Comparison of ENCODE assay signal across 14 cellular contexts in genomic region chrX:11470231-11470630, GRCh38.
A peak's percentile ranks its signal among the peaks of the same experiment; 100 is the strongest.
DNase-seq lines count a peak whose midpoint lies in the region; ATAC-seq, FAIRE-seq and TF ChIP-seq lines count a peak whose summit lies in the region.
"Had no signal": no experiment of that assay in that cellular context is flagged by ENCODE, and none has a peak within 500 bp of the region (broad histone marks: within the 10 kb centered on the region; RNA-seq: fewer than 3 reads in every experiment).

No MANE protein-coding gene starts in this region.

- TF ChIP-seq CTCF in A549 (IDR thresholded peaks at IDR 0.05) (no peak), bronchial epithelial cell (IDR thresholded peaks at IDR 0.05; ENCODE audit: insufficient read depth, low read length, severe bottlenecking) (no peak), lower lobe of right lung (IDR thresholded peaks at IDR 0.05) (no peak), H9 (conservative IDR thresholded peaks at IDR 0.05) (no peak)

- peaks cover 2% of the 10 kb centered on the region for H3K27me3 Mint-ChIP-seq in H9 (ENCODE audit: low read depth)
- H3K27me3 Mint-ChIP-seq: CD4-positive, alpha-beta memory T cell had no signal

- H3K56ac ChIP-seq in H9 (ENCODE audit: insufficient read length, low read depth, low read length): no peak overlapping the region

- no peak overlapping the region for H3K18ac ChIP-seq in H9 (ENCODE audit: insufficient read length, low read depth, low read length)

- no peaks in the 10 kb centered on the region for H3K36me3 ChIP-seq in bronchial epithelial cell (ENCODE audit: control insufficient read depth, insufficient read depth, low read length)
- H3K36me3 ChIP-seq in lower lobe of right lung: no peaks in the 10 kb centered on the region

- no peaks in the 10 kb centered on the region for H3K23me2 ChIP-seq in H9 (ENCODE audit: insufficient read length, low read depth, low read length, poor library complexity, severe bottlenecking)

- FAIRE-seq in A549 (lab: Jason Lieb, UNC): peak; percentile 49
- no peak for FAIRE-seq in bronchial epithelial cell (lab: Jason Lieb, UNC)
- FAIRE-seq: frontal cortex had no signal

- H3K79me1 ChIP-seq in H9 (ENCODE audit: insufficient read depth, low read depth, low read length, poor library complexity, severe bottlenecking): no peaks in the 10 kb centered on the region

- H2BK12ac ChIP-seq in H9 (ENCODE audit: insufficient read length, low read depth, low read length): no peak overlapping the region

- no peak overlapping the region for H3K14ac ChIP-seq in H9 (ENCODE audit: insufficient read depth, low read length)

- H3K27ac ChIP-seq in A549 (peak overlapping the region; percentile 18 to 64; a peak in 3 of 6 replicates), lower lobe of right lung (no peak overlapping the region), H9 (ENCODE audit: insufficient read length, low read depth, low read length) (no peak overlapping the region)

- no peak overlapping the region for H2BK15ac ChIP-seq in H9 (ENCODE audit: low read depth, low read length)

- no peak overlapping the region for H3K27ac Mint-ChIP-seq in activated naive CD4-positive, alpha-beta T cell treated with anti-CD3 and anti-CD28 coated beads, Interleukin-2, amount 50 U/mL, for 72 hours
- no peak overlapping the region for H3K27ac Mint-ChIP-seq in H9
- H3K27ac Mint-ChIP-seq: CD4-positive, alpha-beta memory T cell had no signal

- no peak overlapping the region for H3K4ac ChIP-seq in H9 (ENCODE audit: low read depth, low read length)

- ATAC-seq in A549: peak in 1 of 2 experiments; percentile 64; a peak in 3 of 6 replicates
- ATAC-seq in lower lobe of right lung: peak; percentile 70 to 94
- ATAC-seq in HG03108 (IDR thresholded peaks at IDR 0.05; ENCODE audit: unreplicated experiment): no peak
- ATAC-seq in activated naive CD4-positive, alpha-beta T cell treated with anti-CD3 and anti-CD28 coated beads, Interleukin-2, amount 50 U/mL, for 72 hours: no peak

- H2BK20ac ChIP-seq in H9 (ENCODE audit: low read depth, low read length, poor library complexity, severe bottlenecking): no peak overlapping the region

- 26% methylated on average over 1 of the region's 1 CpG for WGBS in A549 (ENCODE audit: missing lambda C conversion rate)
- no CpG with 5 or more reads among the region's 1 CpG for WGBS in H9 (ENCODE audit: extremely low coverage, insufficient read length, low lambda C conversion rate)

- H3K4me2 ChIP-seq in A549 (0 out of 3 replicates have a peak overlapping the region, but pooled peaks have one; percentile 28), H9 (ENCODE audit: insufficient read depth, insufficient read length, low read length) (no peak overlapping the region)

- H3K4me1 ChIP-seq in A549 (0 out of 3 replicates have a peak, but pooled peaks cover 3% of the 10 kb centered on the region), lower lobe of right lung (peaks cover 5% of the 10 kb centered on the region), H9 (ENCODE audit: insufficient read depth, low read length) (no peaks in the 10 kb centered on the region)

- no peaks in the 10 kb centered on the region for H3K79me2 ChIP-seq in H9 (ENCODE audit: insufficient read depth, low read length)

- no peak overlapping the region for H3T11ph ChIP-seq in H9 (ENCODE audit: low read length)

- H2AFZ ChIP-seq in H9 (ENCODE audit: low read length): no peak overlapping the region

- H2BK5ac ChIP-seq in H9 (ENCODE audit: insufficient read length, low read length): no peak overlapping the region

- H4K20me1 ChIP-seq in H9 (ENCODE audit: control insufficient read depth, insufficient read depth, insufficient read length): no peaks in the 10 kb centered on the region

- intact Hi-C loops in lower lobe of right lung (cut with DNase I): no loop called here

- H4K5ac ChIP-seq in H9 (ENCODE audit: insufficient read length, low read depth, low read length): no peak overlapping the region

- H3K4me3 ChIP-seq in A549: no peak overlapping the region
- no peak overlapping the region for H3K4me3 ChIP-seq in bronchial epithelial cell (ENCODE audit: low read depth, low read length)
- no peak overlapping the region for H3K4me3 ChIP-seq in lower lobe of right lung

- no peak overlapping the region for H3K9ac ChIP-seq in H9 (ENCODE audit: extremely low read depth, insufficient read length, low read length)

- H3K23ac ChIP-seq in H9 (ENCODE audit: insufficient read length, low read depth, low read length): no peak overlapping the region

- H3K9me3 ChIP-seq in A549 (no peaks in the 10 kb centered on the region), lower lobe of right lung (no peaks in the 10 kb centered on the region), H9 (ENCODE audit: control insufficient read depth, low read depth, low read length) (peaks cover 4% of the 10 kb centered on the region)

- no peaks in the 10 kb centered on the region for H3K27me3 ChIP-seq in bronchial epithelial cell (ENCODE audit: control insufficient read depth, insufficient read depth, low read length)
- H3K27me3 ChIP-seq in lower lobe of right lung (ENCODE audit: low read depth): no peaks in the 10 kb centered on the region
- H3K27me3 ChIP-seq in H9 (ENCODE audit: insufficient read depth, low read length): no peaks in the 10 kb centered on the region

- CTCF ChIA-PET in A549 (lab: Yijun Ruan, JAX): no interaction called here

- POLR2A ChIA-PET in A549 (lab: Yijun Ruan, JAX): no interaction called here

- no peaks in the 10 kb centered on the region for H3K4me1 Mint-ChIP-seq in H9
- H3K4me1 Mint-ChIP-seq: CD4-positive, alpha-beta memory T cell had no signal

- no peak overlapping the region for H2BK120ac ChIP-seq in H9 (ENCODE audit: low read depth, low read length, poor library complexity, severe bottlenecking)

- TF ChIP-seq POLR2A in A549 (IDR thresholded peaks at IDR 0.05; ENCODE audit: low read length): no peak

- H4K8ac ChIP-seq in H9 (replicated peaks; ENCODE audit: insufficient read length, low read depth, low read length): no peak overlapping the region

- DNase-seq in A549 (ENCODE audit: low read depth in 1 of 2, low spot score in 1 of 2) (peak in 1 of 2 experiments; percentile 25), H4 (ENCODE audit: low spot score) (peak; percentile 29), bronchial epithelial cell (ENCODE audit: low read depth) (peak; percentile 53), lower lobe of right lung (no peak), COLO668 (lab: John Stamatoyannopoulos, UW; ENCODE audit: unreplicated experiment) (no peak), H9 (no peak)
- DNase-seq in activated naive CD4-positive, alpha-beta T cell treated with anti-CD3 and anti-CD28 coated beads, Interleukin-2, amount 50 U/mL, for 72 hours (ENCODE audit: low spot score in 2 of 2): no peak
- DNase-seq: MM.1S; NCI-H526; stimulated activated CD4-positive, alpha-beta T cell treated with anti-CD3 and anti-CD28 coated beads, Interleukin-12 subunit alpha, Interleukin-12 subunit beta, amount 100 ng/mL, for 4 hours; T-helper 1 cell had no signal

- no peak for TF ChIP-seq RAD21 in A549 (conservative IDR thresholded peaks at IDR 0.05 in 1 of 2, IDR thresholded peaks at IDR 0.05 in 1 of 2)

- H3K9me3 Mint-ChIP-seq in activated naive CD4-positive, alpha-beta T cell treated with anti-CD3 and anti-CD28 coated beads, Interleukin-2, amount 50 U/mL, for 72 hours: no peaks in the 10 kb centered on the region
- peaks cover 58 to 63% of the 10 kb centered on the region in 2 experiments for H3K9me3 Mint-ChIP-seq in H9

- no peaks in the 10 kb centered on the region for H3K36me3 Mint-ChIP-seq in activated naive CD4-positive, alpha-beta T cell treated with anti-CD3 and anti-CD28 coated beads, Interleukin-2, amount 50 U/mL, for 72 hours
- H3K36me3 Mint-ChIP-seq in H9 (ENCODE audit: insufficient read depth in 1 of 3, low read depth in 3 of 3): no peaks in the 10 kb centered on the region; a peak in 2 of 7 replicates
- H3K36me3 Mint-ChIP-seq: CD4-positive, alpha-beta memory T cell had no signal

- H2AK5ac ChIP-seq in H9 (ENCODE audit: insufficient read length, low read length): no peak overlapping the region

- no peak overlapping the region for H3K4me3 Mint-ChIP-seq in H9
- H3K4me3 Mint-ChIP-seq: CD4-positive, alpha-beta memory T cell had no signal

- TF ChIP-seq EP300 in A549 (IDR thresholded peaks at IDR 0.05): no peak

- H4K91ac ChIP-seq in H9 (ENCODE audit: insufficient read length, low read depth, low read length): no peak overlapping the region

TF ChIP-seq in A549, 52 proteins besides CTCF, POLR2A, EP300 and RAD21 (continues in another document):
- TF ChIP-seq TP53 (CRISPR knock-in tag; IDR thresholded peaks at IDR 0.05) (no peak), GATA3 (IDR thresholded peaks at IDR 0.05; ENCODE audit: borderline replicate concordance) (no peak), NR3C1 (IDR thresholded peaks at IDR 0.05) (no peak), JUNB (IDR thresholded peaks at IDR 0.05) (no peak), SMC3 (IDR thresholded peaks at IDR 0.05) (no peak), CHD2 (IDR thresholded peaks at IDR 0.05; ENCODE audit: low read length, partially characterized antibody) (no peak), CBX8 (IDR thresholded peaks at IDR 0.05) (no peak), SREBF2 (IDR thresholded peaks at IDR 0.05) (no peak), EHMT2 (IDR thresholded peaks at IDR 0.05; ENCODE audit: low read depth) (no peak), TFCP2L1 (CRISPR knock-in tag; IDR thresholded peaks at IDR 0.05) (no peak), FOXS1 (CRISPR knock-in tag; IDR thresholded peaks at IDR 0.05) (no peak)
- TF ChIP-seq, protein P1, sequence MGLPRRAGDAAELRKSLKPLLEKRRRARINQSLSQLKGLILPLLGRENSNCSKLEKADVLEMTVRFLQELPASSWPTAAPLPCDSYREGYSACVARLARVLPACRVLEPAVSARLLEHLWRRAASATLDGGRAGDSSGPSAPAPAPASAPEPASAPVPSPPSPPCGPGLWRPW (IDR thresholded peaks at IDR 0.05): no peak
- TF ChIP-seq, protein P2, sequence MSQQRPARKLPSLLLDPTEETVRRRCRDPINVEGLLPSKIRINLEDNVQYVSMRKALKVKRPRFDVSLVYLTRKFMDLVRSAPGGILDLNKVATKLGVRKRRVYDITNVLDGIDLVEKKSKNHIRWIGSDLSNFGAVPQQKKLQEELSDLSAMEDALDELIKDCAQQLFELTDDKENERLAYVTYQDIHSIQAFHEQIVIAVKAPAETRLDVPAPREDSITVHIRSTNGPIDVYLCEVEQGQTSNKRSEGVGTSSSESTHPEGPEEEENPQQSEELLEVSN (IDR thresholded peaks at IDR 0.05; ENCODE audit: borderline replicate concordance, low read depth): no peak
- TF ChIP-seq, protein P3, sequence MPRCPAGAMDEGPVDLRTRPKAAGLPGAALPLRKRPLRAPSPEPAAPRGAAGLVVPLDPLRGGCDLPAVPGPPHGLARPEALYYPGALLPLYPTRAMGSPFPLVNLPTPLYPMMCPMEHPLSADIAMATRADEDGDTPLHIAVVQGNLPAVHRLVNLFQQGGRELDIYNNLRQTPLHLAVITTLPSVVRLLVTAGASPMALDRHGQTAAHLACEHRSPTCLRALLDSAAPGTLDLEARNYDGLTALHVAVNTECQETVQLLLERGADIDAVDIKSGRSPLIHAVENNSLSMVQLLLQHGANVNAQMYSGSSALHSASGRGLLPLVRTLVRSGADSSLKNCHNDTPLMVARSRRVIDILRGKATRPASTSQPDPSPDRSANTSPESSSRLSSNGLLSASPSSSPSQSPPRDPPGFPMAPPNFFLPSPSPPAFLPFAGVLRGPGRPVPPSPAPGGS (IDR thresholded peaks at IDR 0.05): no peak

Comparison
In these comparisons a context has a peak if more than half of its experiments do, and no peak if none do; other contexts are left out.
1. ATAC-seq: peak in lower lobe of right lung (2 of 2); none in HG03108 (single experiment) and activated naive CD4-positive, alpha-beta T cell treated with anti-CD3 and anti-CD28 coated beads, Interleukin-2, amount 50 U/mL, for 72 hours (0 of 2).
2. DNase-seq: peak in H4 (single experiment) and bronchial epithelial cell (single experiment); none in lower lobe of right lung (single experiment), COLO668 (single experiment), activated naive CD4-positive, alpha-beta T cell treated with anti-CD3 and anti-CD28 coated beads, Interleukin-2, amount 50 U/mL, for 72 hours (0 of 2) and H9 (single experiment).
3. H3K27ac ChIP-seq: peak in A549 (2 of 2); none in lower lobe of right lung (single experiment) and H9 (single experiment).